3 cellular contexts compared by ENCODE assay signal in genomic region chr6:165071906-165072305, GRCh38.
"Had no signal": no experiment of that assay in that cellular context is flagged by ENCODE, and none has a peak within 500 bp of the region (broad histone marks: within the 10 kb centered on the region; RNA-seq: fewer than 3 reads in every experiment).

No MANE protein-coding gene starts in this region.

- DNase-seq: GDM1, GF-D8 had no signal

- H3K4me3 ChIP-seq: GM12878 had no signal

- ATAC-seq: GM12878 had no signal
